1 cellular context compared by ENCODE assay signal in genomic region chr6:92124126-92124525, GRCh38.
TF ChIP-seq lines count a peak whose summit lies in the region.

No MANE protein-coding gene starts in this region.

TF ChIP-seq in GM23338, 12 proteins besides CTCF, POLR2A, EP300 and RAD21 (continued from another document):
- TF ChIP-seq, protein P1, sequence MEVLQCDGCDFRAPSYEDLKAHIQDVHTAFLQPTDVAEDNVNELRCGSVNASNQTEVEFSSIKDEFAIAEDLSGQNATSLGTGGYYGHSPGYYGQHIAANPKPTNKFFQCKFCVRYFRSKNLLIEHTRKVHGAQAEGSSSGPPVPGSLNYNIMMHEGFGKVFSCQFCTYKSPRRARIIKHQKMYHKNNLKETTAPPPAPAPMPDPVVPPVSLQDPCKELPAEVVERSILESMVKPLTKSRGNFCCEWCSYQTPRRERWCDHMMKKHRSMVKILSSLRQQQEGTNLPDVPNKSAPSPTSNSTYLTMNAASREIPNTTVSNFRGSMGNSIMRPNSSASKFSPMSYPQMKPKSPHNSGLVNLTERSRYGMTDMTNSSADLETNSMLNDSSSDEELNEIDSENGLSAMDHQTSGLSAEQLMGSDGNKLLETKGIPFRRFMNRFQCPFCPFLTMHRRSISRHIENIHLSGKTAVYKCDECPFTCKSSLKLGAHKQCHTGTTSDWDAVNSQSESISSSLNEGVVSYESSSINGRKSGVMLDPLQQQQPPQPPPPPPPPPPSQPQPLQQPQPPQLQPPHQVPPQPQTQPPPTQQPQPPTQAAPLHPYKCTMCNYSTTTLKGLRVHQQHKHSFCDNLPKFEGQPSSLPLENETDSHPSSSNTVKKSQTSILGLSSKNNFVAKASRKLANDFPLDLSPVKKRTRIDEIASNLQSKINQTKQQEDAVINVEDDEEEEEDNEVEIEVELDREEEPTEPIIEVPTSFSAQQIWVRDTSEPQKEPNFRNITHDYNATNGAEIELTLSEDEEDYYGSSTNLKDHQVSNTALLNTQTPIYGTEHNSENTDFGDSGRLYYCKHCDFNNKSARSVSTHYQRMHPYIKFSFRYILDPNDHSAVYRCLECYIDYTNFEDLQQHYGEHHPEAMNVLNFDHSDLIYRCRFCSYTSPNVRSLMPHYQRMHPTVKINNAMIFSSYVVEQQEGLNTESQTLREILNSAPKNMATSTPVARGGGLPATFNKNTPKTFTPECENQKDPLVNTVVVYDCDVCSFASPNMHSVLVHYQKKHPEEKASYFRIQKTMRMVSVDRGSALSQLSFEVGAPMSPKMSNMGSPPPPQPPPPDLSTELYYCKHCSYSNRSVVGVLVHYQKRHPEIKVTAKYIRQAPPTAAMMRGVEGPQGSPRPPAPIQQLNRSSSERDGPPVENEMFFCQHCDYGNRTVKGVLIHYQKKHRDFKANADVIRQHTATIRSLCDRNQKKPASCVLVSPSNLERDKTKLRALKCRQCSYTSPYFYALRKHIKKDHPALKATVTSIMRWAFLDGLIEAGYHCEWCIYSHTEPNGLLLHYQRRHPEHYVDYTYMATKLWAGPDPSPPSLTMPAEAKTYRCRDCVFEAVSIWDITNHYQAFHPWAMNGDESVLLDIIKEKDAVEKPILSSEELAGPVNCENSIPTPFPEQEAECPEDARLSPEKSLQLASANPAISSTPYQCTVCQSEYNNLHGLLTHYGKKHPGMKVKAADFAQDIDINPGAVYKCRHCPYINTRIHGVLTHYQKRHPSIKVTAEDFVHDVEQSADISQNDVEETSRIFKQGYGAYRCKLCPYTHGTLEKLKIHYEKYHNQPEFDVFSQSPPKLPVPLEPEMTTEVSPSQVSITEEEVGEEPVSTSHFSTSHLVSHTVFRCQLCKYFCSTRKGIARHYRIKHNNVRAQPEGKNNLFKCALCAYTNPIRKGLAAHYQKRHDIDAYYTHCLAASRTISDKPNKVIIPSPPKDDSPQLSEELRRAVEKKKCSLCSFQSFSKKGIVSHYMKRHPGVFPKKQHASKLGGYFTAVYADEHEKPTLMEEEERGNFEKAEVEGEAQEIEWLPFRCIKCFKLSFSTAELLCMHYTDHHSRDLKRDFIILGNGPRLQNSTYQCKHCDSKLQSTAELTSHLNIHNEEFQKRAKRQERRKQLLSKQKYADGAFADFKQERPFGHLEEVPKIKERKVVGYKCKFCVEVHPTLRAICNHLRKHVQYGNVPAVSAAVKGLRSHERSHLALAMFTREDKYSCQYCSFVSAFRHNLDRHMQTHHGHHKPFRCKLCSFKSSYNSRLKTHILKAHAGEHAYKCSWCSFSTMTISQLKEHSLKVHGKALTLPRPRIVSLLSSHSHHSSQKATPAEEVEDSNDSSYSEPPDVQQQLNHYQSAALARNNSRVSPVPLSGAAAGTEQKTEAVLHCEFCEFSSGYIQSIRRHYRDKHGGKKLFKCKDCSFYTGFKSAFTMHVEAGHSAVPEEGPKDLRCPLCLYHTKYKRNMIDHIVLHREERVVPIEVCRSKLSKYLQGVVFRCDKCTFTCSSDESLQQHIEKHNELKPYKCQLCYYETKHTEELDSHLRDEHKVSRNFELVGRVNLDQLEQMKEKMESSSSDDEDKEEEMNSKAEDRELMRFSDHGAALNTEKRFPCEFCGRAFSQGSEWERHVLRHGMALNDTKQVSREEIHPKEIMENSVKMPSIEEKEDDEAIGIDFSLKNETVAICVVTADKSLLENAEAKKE (CRISPR knock-in tag; IDR thresholded peaks at IDR 0.05), result no peak
- TF ChIP-seq REST (IDR thresholded peaks at IDR 0.05; ENCODE audit: unreplicated experiment) (no peak), NANOG (IDR thresholded peaks at IDR 0.05; ENCODE audit: borderline replicate concordance) (no peak), EZH2 (IDR thresholded peaks at IDR 0.05; ENCODE audit: low read depth, unreplicated experiment) (no peak), STAT1 (IDR thresholded peaks at IDR 0.05; ENCODE audit: unreplicated experiment) (no peak), ZNF114 (CRISPR knock-in tag; IDR thresholded peaks at IDR 0.05) (no peak), POLR2AphosphoS5 (IDR thresholded peaks at IDR 0.05; ENCODE audit: low read depth) (no peak), ZNF331 (CRISPR knock-in tag; IDR thresholded peaks at IDR 0.05; ENCODE audit: low read depth) (no peak), ETS1 (IDR thresholded peaks at IDR 0.05) (no peak), CREB1 (CRISPR knock-in tag; IDR thresholded peaks at IDR 0.05; ENCODE audit: low read depth) (no peak)
